Comparison of ENCODE assay signal across 26 cellular contexts in genomic region chr1:148383966-148384365, GRCh38.
A peak's percentile ranks its signal among the peaks of the same experiment; 100 is the strongest.
DNase-seq lines count a peak whose midpoint lies in the region; ATAC-seq, FAIRE-seq and TF ChIP-seq lines count a peak whose summit lies in the region.
"Had no signal": no experiment of that assay in that cellular context is flagged by ENCODE, and none has a peak within 500 bp of the region (broad histone marks: within the 10 kb centered on the region; RNA-seq: fewer than 3 reads in every experiment).

No MANE protein-coding gene starts in this region.

- CTCF ChIA-PET in HepG2 (lab: Yijun Ruan, JAX; ENCODE audit: low intra/inter-chr PET ratio, low total read pairs), result no interaction called here
- CTCF ChIA-PET in mammary epithelial cell (lab: Charles Lee; ENCODE audit: low non-redundant PET), result interaction anchor here (0.6 kb wide), 1 partner anchor 11 kb away, joined by 3 read pairs; no protein-coding TSS in a partner anchor
- CTCF ChIA-PET in activated CD4-positive, alpha-beta T cell treated with anti-CD3 and anti-CD28 coated beads, Interleukin-2, amount 10 ng/mL, durations not matched to agents 7 days and 5 days (lab: Charles Lee), result no interaction called here

- ATAC-seq in HepG2, result peak; percentile 61
- no peak for ATAC-seq in right lobe of liver
- ATAC-seq in foreskin keratinocyte, result no peak

- H3K27ac Mint-ChIP-seq in activated CD4-positive, alpha-beta T cell treated with anti-CD3 and anti-CD28 coated beads, Interleukin-2, amount 10 ng/mL, durations not matched to agents 7 days and 5 days, result no peak overlapping the region

- TF ChIP-seq RAD21 in HepG2 (CRISPR knock-in tag; IDR thresholded peaks at IDR 0.05), result no peak

- POLR2A ChIA-PET in HepG2 (lab: Yijun Ruan, JAX), result no interaction called here
- POLR2A ChIA-PET in activated CD4-positive, alpha-beta T cell treated with anti-CD3 and anti-CD28 coated beads, Interleukin-2, amount 10 ng/mL, durations not matched to agents 7 days and 5 days (lab: Charles Lee), result no interaction called here

- no peak for TF ChIP-seq POLR2A in HepG2 (IDR thresholded peaks at IDR 0.05; ENCODE audit: insufficient read depth in 1 of 2, low read depth in 2 of 2, low read length in 2 of 2)
- no peak for TF ChIP-seq POLR2A in right lobe of liver (IDR thresholded peaks at IDR 0.05)

- peaks cover 2% of the 10 kb centered on the region for H3K36me3 Mint-ChIP-seq in activated CD4-positive, alpha-beta T cell treated with anti-CD3 and anti-CD28 coated beads, Interleukin-2, amount 10 ng/mL, durations not matched to agents 7 days and 5 days (ENCODE audit: low read depth)
- H3K36me3 Mint-ChIP-seq: CD4-positive, CD25-positive, alpha-beta regulatory T cell had no signal

- BruUV-seq in HepG2 (replicated peaks; lab: Mats Ljungman, UMichigan) (no TSS peak), mammary epithelial cell (replicated peaks; lab: Mats Ljungman, UMichigan) (no TSS peak)

- peaks cover 42% of the 10 kb centered on the region for H3K4me1 ChIP-seq in HepG2 (ENCODE audit: insufficient read depth, low read length)
- H3K4me1 ChIP-seq in right lobe of liver, result no peaks in the 10 kb centered on the region
- peaks cover 8% of the 10 kb centered on the region for H3K4me1 ChIP-seq in mammary epithelial cell (ENCODE audit: insufficient read depth, low read length)
- H3K4me1 ChIP-seq in foreskin keratinocyte, result no peaks in the 10 kb centered on the region

- H3K27ac ChIP-seq in HepG2 (ENCODE audit: extremely low read length, insufficient read depth, low read length) (no peak overlapping the region), right lobe of liver (no peak overlapping the region), mammary epithelial cell (ENCODE audit: insufficient read depth, low read depth, low read length) (no peak overlapping the region), foreskin keratinocyte (no peak overlapping the region)
- H3K27ac ChIP-seq: BLaER1 had no signal

- H3K9me3 Mint-ChIP-seq in activated CD4-positive, alpha-beta T cell treated with anti-CD3 and anti-CD28 coated beads, Interleukin-2, amount 10 ng/mL, durations not matched to agents 7 days and 5 days, result peaks cover 2% of the 10 kb centered on the region
- H3K9me3 Mint-ChIP-seq: CD4-positive, CD25-positive, alpha-beta regulatory T cell had no signal

- no peak overlapping the region for H3K4me3 ChIP-seq in HepG2 (replicated peaks in 1 of 3; ENCODE audit: insufficient read depth in 1 of 3, low read depth in 2 of 3, low read length in 3 of 3)
- no peak overlapping the region for H3K4me3 ChIP-seq in right lobe of liver
- H3K4me3 ChIP-seq in mammary epithelial cell (replicated peaks in 1 of 3; ENCODE audit: insufficient read depth in 1 of 3, low read depth in 2 of 3, low read length in 3 of 3), result no peak overlapping the region
- H3K4me3 ChIP-seq: BLaER1 had no signal

- no peak overlapping the region for H2AFZ ChIP-seq in HepG2 (ENCODE audit: low read length)
- H2AFZ ChIP-seq in mammary epithelial cell (ENCODE audit: low read depth, low read length), result peak overlapping the region; percentile 71

- dilution Hi-C loops in mammary epithelial cell (cut with HindIII; ENCODE audit: low sequenced_read_pairs), result no loop called here

- H3K36me3 ChIP-seq in HepG2 (replicated peaks in 1 of 2; ENCODE audit: control insufficient read depth in 1 of 2, insufficient read depth in 2 of 2, low read length in 2 of 2) (no peaks in the 10 kb centered on the region), right lobe of liver (no peaks in the 10 kb centered on the region), mammary epithelial cell (ENCODE audit: insufficient read depth, low read length) (no peaks in the 10 kb centered on the region)
- H3K36me3 ChIP-seq: BLaER1 had no signal

- H4K20me1 ChIP-seq in HepG2 (ENCODE audit: insufficient read depth, low read length) (no peaks in the 10 kb centered on the region), mammary epithelial cell (ENCODE audit: insufficient read depth, low read length) (no peaks in the 10 kb centered on the region)
- H4K20me1 ChIP-seq: BLaER1 had no signal

- H3K27me3 ChIP-seq in HepG2 (ENCODE audit: control insufficient read depth in 1 of 2, insufficient read depth in 2 of 2, low read length in 2 of 2) (peaks cover 0 to 5% of the 10 kb centered on the region in 2 experiments; a peak in 1 of 5 replicates), right lobe of liver (no peaks in the 10 kb centered on the region), mammary epithelial cell (ENCODE audit: insufficient read depth, low read length) (no peaks in the 10 kb centered on the region), foreskin keratinocyte (no peaks in the 10 kb centered on the region)
- H3K27me3 ChIP-seq: BLaER1 had no signal

- TF ChIP-seq CTCF in HepG2 (CRISPR knock-in tag; IDR thresholded peaks at IDR 0.05), result peak; percentile 36; the same call in 1 of the 2 replicates
- no peak for TF ChIP-seq CTCF in right lobe of liver (IDR thresholded peaks at IDR 0.05)
- TF ChIP-seq CTCF in mammary epithelial cell (conservative IDR thresholded peaks at IDR 0.05 in 1 of 2, IDR thresholded peaks at IDR 0.05 in 1 of 2; ENCODE audit: extremely low read depth in 1 of 2, insufficient read depth in 1 of 2, low read depth in 1 of 2, low read length in 2 of 2), result peak; percentile 19 to 50
- TF ChIP-seq CTCF in foreskin keratinocyte (conservative IDR thresholded peaks at IDR 0.05), result peak; percentile 37

- WGBS in HepG2 (ENCODE audit: low lambda C conversion rate), result 36% methylated on average over 4 of the region's 5 CpGs
- WGBS in right lobe of liver (ENCODE audit: insufficient coverage, low coverage, low lambda C conversion rate, missing lambda C conversion rate), result 75% methylated on average over 4 of the region's 5 CpGs
- WGBS in mammary epithelial cell (ENCODE audit: low coverage, missing lambda C conversion rate), result 12% methylated on average over 5 of the region's 5 CpGs

- H3K79me2 ChIP-seq in HepG2 (ENCODE audit: insufficient read depth, low read length) (no peaks in the 10 kb centered on the region), mammary epithelial cell (ENCODE audit: insufficient read depth, low read length) (no peaks in the 10 kb centered on the region)

- no peak for FAIRE-seq in HepG2 (lab: Jason Lieb, UNC)
- FAIRE-seq: A204.1, D721Med, GM12891, H54 had no signal

- H3K9ac ChIP-seq in HepG2 (ENCODE audit: insufficient read depth, low read depth, low read length) (no peak overlapping the region), mammary epithelial cell (ENCODE audit: insufficient read depth, low read length) (no peak overlapping the region)
- H3K9ac ChIP-seq: BLaER1 had no signal

- H3K27me3 Mint-ChIP-seq in activated CD4-positive, alpha-beta T cell treated with anti-CD3 and anti-CD28 coated beads, Interleukin-2, amount 10 ng/mL, durations not matched to agents 7 days and 5 days, result no peaks in the 10 kb centered on the region

- H3K4me3 Mint-ChIP-seq in activated CD4-positive, alpha-beta T cell treated with anti-CD3 and anti-CD28 coated beads, Interleukin-2, amount 10 ng/mL, durations not matched to agents 7 days and 5 days, result no peak overlapping the region
- H3K4me3 Mint-ChIP-seq: CD4-positive, CD25-positive, alpha-beta regulatory T cell had no signal

- intact Hi-C loops in HepG2 (cut with micrococcal nuclease; ENCODE audit: unreplicated experiment) (no loop called here), right lobe of liver (cut with DNase I) (no loop called here), mammary epithelial cell (cut with micrococcal nuclease) (loop anchor here (1.0 kb wide), 1 partner anchor 39 kb away; no protein-coding TSS in a partner anchor)

- H3K4me1 Mint-ChIP-seq in activated CD4-positive, alpha-beta T cell treated with anti-CD3 and anti-CD28 coated beads, Interleukin-2, amount 10 ng/mL, durations not matched to agents 7 days and 5 days, result peaks cover 33% of the 10 kb centered on the region

- DNase-seq in HepG2 (ENCODE audit: low spot score) (no peak), right lobe of liver (no peak), mammary epithelial cell (peak; percentile 71), foreskin keratinocyte (peak in 1 of 2 donors; percentile 44), A172 (ENCODE audit: low spot score) (no peak), DMS114 treated with DMSO at 0.1 percent for 48 hours (lab: John Stamatoyannopoulos, UW; ENCODE audit: unreplicated experiment) (no peak), hippocampal formation (lab: John Stamatoyannopoulos, UW) (no peak)
- no peak for DNase-seq in activated CD4-positive, alpha-beta T cell treated with anti-CD3 and anti-CD28 coated beads, Interleukin-2, amount 10 ng/mL, durations not matched to agents 7 days and 5 days
- DNase-seq: CD4-positive, CD25-positive, alpha-beta regulatory T cell; DMS79; EL; GF-D8; IMR-90; KG1; MM.1S; NCI-H1694; NCI-H2029 treated with DMSO at 0.1 percent for 48 hours; NCI-H2227 treated with DMSO at 0.1 percent for 48 hours; NCI-H69; RPMI8226; SHP77 had no signal

- H3K9me3 ChIP-seq in HepG2 (ENCODE audit: low read length) (no peaks in the 10 kb centered on the region), right lobe of liver (no peaks in the 10 kb centered on the region), mammary epithelial cell (replicated peaks; ENCODE audit: insufficient read depth, low read length) (no peaks in the 10 kb centered on the region)

- peak overlapping the region; percentile 15; the same call in 1 of the 2 replicates for H3K4me2 ChIP-seq in HepG2 (ENCODE audit: low read depth, low read length)
- H3K4me2 ChIP-seq in mammary epithelial cell (ENCODE audit: insufficient read depth, low read depth, low read length), result peak overlapping the region; percentile 44
- H3K4me2 ChIP-seq: BLaER1 had no signal

- no peak for TF ChIP-seq EP300 in HepG2 (IDR thresholded peaks at IDR 0.05; ENCODE audit: low read depth in 2 of 2, low read length in 2 of 2)
- no peak for TF ChIP-seq EP300 in HepG2 (CRISPR knock-in tag; IDR thresholded peaks at IDR 0.05; ENCODE audit: borderline replicate concordance)

- in situ Hi-C loops in HepG2 (cut with HindIII; ENCODE audit: extremely low pct_ligation_motif_present, low pct_unique_long_range_greater_than_20kb), result loop anchor here (10.0 kb wide), 1 partner anchor 51 kb away; no protein-coding TSS in a partner anchor
- in situ Hi-C loops in mammary epithelial cell (cut with MboI; ENCODE audit: low sequenced_read_pairs in 2 of 2), result no loop called here

TF ChIP-seq in HepG2, 621 proteins besides CTCF, POLR2A, EP300 and RAD21:
- TF ChIP-seq BORCS8-MEF2B (CRISPR knock-in tag; IDR thresholded peaks at IDR 0.05), result no peak
- no peak for TF ChIP-seq ZNF816 (CRISPR knock-in tag; IDR thresholded peaks at IDR 0.05; ENCODE audit: borderline replicate concordance)
- peak; percentile 35; the same call in 1 of the 2 replicates for TF ChIP-seq STAG1 (CRISPR knock-in tag; IDR thresholded peaks at IDR 0.05)
- no peak for TF ChIP-seq ZFP41 (CRISPR knock-in tag; IDR thresholded peaks at IDR 0.05; ENCODE audit: borderline replicate concordance)
- no peak for TF ChIP-seq ZNF563 (CRISPR knock-in tag; IDR thresholded peaks at IDR 0.05)
TF ChIP-seq in HepG2: peak in this region for 1.

Comparison
In these comparisons a context has a peak if more than half of its experiments do, and no peak if none do; other contexts are left out.
1. CTCF ChIP-seq: peak in HepG2 (single experiment), mammary epithelial cell (2 of 2) and foreskin keratinocyte (single experiment); none in right lobe of liver (0 of 4).